Comparison of ENCODE assay signal across 1 cellular context in genomic region chr11:58316142-58316541, GRCh38.
TF ChIP-seq lines count a peak whose summit lies in the region.

No MANE protein-coding gene starts in this region.

TF ChIP-seq in IMR-90, 13 proteins besides CTCF, POLR2A, EP300 and RAD21 (continued from another document):
- TF ChIP-seq RCOR1 (IDR thresholded peaks at IDR 0.05; ENCODE audit: insufficient replicate concordance, low read length) (no peak), ELK1 (IDR thresholded peaks at IDR 0.05; ENCODE audit: borderline replicate concordance, low read depth, low read length) (no peak), RFX5 (IDR thresholded peaks at IDR 0.05; ENCODE audit: low read depth, low read length) (no peak), USF2 (IDR thresholded peaks at IDR 0.05; ENCODE audit: low read depth, low read length) (no peak), NFE2L2 (IDR thresholded peaks at IDR 0.05; ENCODE audit: low read depth, low read length) (peak; percentile 76)
TF ChIP-seq in IMR-90: peak in this region for 3.
